In the genomic region with DNA sequence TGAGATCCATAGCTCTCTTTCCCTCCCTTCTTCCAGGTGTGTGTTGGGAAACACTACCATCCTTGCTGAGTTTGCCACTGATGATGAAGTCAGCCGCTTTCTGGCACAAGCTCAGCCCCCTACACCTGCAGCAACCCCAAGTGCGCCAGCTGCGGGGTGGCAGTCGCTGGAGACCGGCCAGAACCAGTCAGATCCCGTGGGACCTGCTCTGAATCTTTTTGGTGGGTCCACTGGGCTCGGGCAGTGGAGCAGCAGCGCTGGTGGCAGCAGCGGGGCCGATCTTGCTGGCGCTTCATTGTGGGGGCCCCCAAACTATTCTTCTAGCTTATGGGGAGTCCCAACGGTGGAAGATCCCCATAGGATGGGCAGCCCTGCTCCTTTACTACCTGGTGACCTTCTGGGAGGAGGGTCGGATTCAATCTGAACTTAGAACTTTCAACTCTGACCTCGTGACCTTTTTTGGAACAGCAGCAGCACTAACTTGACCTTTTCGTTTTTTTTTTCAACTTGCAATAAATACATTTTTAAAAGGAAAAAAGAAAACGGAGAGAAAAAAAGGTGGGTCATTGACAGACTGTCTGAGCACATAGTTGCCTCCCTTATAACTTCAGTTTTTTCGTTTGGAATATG, we compare ENCODE assay signal across 27 cellular contexts. TPM values are rescaled to one million over a fixed set of nuclear protein-coding genes. Genes with fewer than 3 reads are reported as not detected.
DNase-seq lines count a peak whose midpoint lies in the region; ATAC-seq, FAIRE-seq and TF ChIP-seq lines count a peak whose summit lies in the region.
"Had no signal": no experiment of that assay in that cellular context is flagged by ENCODE, and none has a peak within 500 bp of the region (broad histone marks: within the 10 kb centered on the region; RNA-seq: fewer than 3 reads in every experiment).

No MANE protein-coding gene starts in this region.

- CTCF ChIA-PET in CD4-positive, alpha-beta memory T cell (lab: Charles Lee; ENCODE audit: partially characterized antibody): interaction anchor here (1.2 to 10.3 kb wide), 3 partner anchors 11 to 80 kb away, joined by 3 to 123 read pairs (median 4); a partner anchor contains a TSS
- CTCF ChIA-PET in activated CD8-positive, alpha-beta memory T cell treated with anti-CD3 and anti-CD28 coated beads, Interleukin-2, amount 10 ng/mL, durations not matched to agents 7 days and 5 days (lab: Charles Lee): interaction anchor here (1.4 to 2.7 kb wide), 3 partner anchors 14 to 25 kb away, joined by 3 to 19 read pairs (median 4); a partner anchor contains a TSS

- ATAC-seq in CD4-positive, CD25-positive, alpha-beta regulatory T cell (ENCODE audit: low read depth in 2 of 2): no peak
- no peak for ATAC-seq in activated CD8-positive, alpha-beta memory T cell treated with anti-CD3 and anti-CD28 coated beads, Interleukin-2, amount 10 ng/mL, durations not matched to agents 7 days and 5 days
- no peak for ATAC-seq in pancreas
- ATAC-seq: activated CD4-positive, CD25-positive, alpha-beta regulatory T cell treated with anti-CD3 and anti-CD28 coated beads, Interleukin-2, amount 50 U/mL, for 24 hours; esophagus mucosa; HCT116; left ventricle myocardium superior; SK-N-SH treated with all-trans-retinoic acid at 6 μM for 48 hours; stimulated activated memory B cell treated with anti-CD40 and anti-IgM and Interleukin-4, amounts not matched to agents 10 μg/mL and 1 μg/mL and 100 μg/mL, for 72 hours had no signal

- no peaks in the 10 kb centered on the region for H3K27me3 ChIP-seq in CD4-positive, CD25-positive, alpha-beta regulatory T cell (ENCODE audit: control insufficient read depth, insufficient read depth, low read length)
- no peaks in the 10 kb centered on the region for H3K27me3 ChIP-seq in CD4-positive, alpha-beta memory T cell (ENCODE audit: insufficient read depth, low read length)
- H3K27me3 ChIP-seq in muscle layer of colon (ENCODE audit: control insufficient read depth in 1 of 2, insufficient read depth in 2 of 2, low read length in 2 of 2) (no peaks in the 10 kb centered on the region), pancreas (no peaks in the 10 kb centered on the region)

- 84 to 91% methylated on average over 17 of the region's 17 CpGs for WGBS in pancreas, 2 donors

- H3K4me1 Mint-ChIP-seq in CD4-positive, CD25-positive, alpha-beta regulatory T cell: peaks cover 22 to 69% (median 37%) of the 10 kb centered on the region in 4 donors
- H3K4me1 Mint-ChIP-seq in CD4-positive, alpha-beta memory T cell: peaks cover 49 to 77% (median 70%) of the 10 kb centered on the region in 4 donors
- peaks cover 50% of the 10 kb centered on the region for H3K4me1 Mint-ChIP-seq in activated CD8-positive, alpha-beta memory T cell treated with anti-CD3 and anti-CD28 coated beads, Interleukin-2, amount 10 ng/mL, durations not matched to agents 7 days and 5 days

- peaks cover 43% of the 10 kb centered on the region for H3K4me1 ChIP-seq in CD4-positive, CD25-positive, alpha-beta regulatory T cell (ENCODE audit: control insufficient read depth, insufficient read depth, low read length, poor library complexity, severe bottlenecking)
- H3K4me1 ChIP-seq in CD4-positive, alpha-beta memory T cell (ENCODE audit: insufficient read depth, low read length): peaks cover 66% of the 10 kb centered on the region
- H3K4me1 ChIP-seq in muscle layer of colon (ENCODE audit: insufficient read depth, low read length) (peaks cover 17% of the 10 kb centered on the region), pancreas (no peaks in the 10 kb centered on the region)

- no peak for TF ChIP-seq CTCF in pancreas (IDR thresholded peaks at IDR 0.05)

- DNase-seq in CD4-positive, CD25-positive, alpha-beta regulatory T cell: no peak
- DNase-seq in CD4-positive, alpha-beta memory T cell: no peak
- no peak for DNase-seq in activated CD8-positive, alpha-beta memory T cell treated with anti-CD3 and anti-CD28 coated beads, Interleukin-2, amount 10 ng/mL, durations not matched to agents 7 days and 5 days
- DNase-seq in amygdala (lab: John Stamatoyannopoulos, UW): no peak
- no peak for DNase-seq in NCI-H2196 treated with DMSO at 0.1 percent for 48 hours (lab: John Stamatoyannopoulos, UW; ENCODE audit: unreplicated experiment)
- DNase-seq in pancreas: no peak
- DNase-seq: COR-L47; DMS79 treated with DMSO at 0.1 percent for 48 hours; effector CD4-positive, alpha-beta T cell; hypothalamus; Karpas-422; left ventricle myocardium superior; MV-4-11; NCI-H1694 treated with DMSO at 0.1 percent for 48 hours; NCI-H69 had no signal

- peak overlapping the region; percentile 84 to 92 (median 85) for H3K27ac Mint-ChIP-seq in CD4-positive, CD25-positive, alpha-beta regulatory T cell
- H3K27ac Mint-ChIP-seq in CD4-positive, alpha-beta memory T cell: peak overlapping the region; percentile 79 to 98 (median 95)
- H3K27ac Mint-ChIP-seq in activated CD8-positive, alpha-beta memory T cell treated with anti-CD3 and anti-CD28 coated beads, Interleukin-2, amount 10 ng/mL, durations not matched to agents 7 days and 5 days: peak overlapping the region; percentile 61
- H3K27ac Mint-ChIP-seq: progenitor cell of endocrine pancreas; stimulated activated memory B cell treated with anti-CD40 and anti-IgM and Interleukin-4, amounts not matched to agents 10 μg/mL and 1 μg/mL and 100 μg/mL, for 72 hours had no signal

- H3K27ac ChIP-seq in CD4-positive, CD25-positive, alpha-beta regulatory T cell (ENCODE audit: insufficient read depth, low read length, poor library complexity, severe bottlenecking): peak overlapping the region; percentile 82
- peak overlapping the region; percentile 48 for H3K27ac ChIP-seq in CD4-positive, alpha-beta memory T cell (ENCODE audit: low read depth, low read length)
- H3K27ac ChIP-seq in muscle layer of colon (ENCODE audit: low read depth, low read length) (peak overlapping the region; percentile 41), pancreas (no peak overlapping the region)

- H3K27me3 Mint-ChIP-seq in CD4-positive, CD25-positive, alpha-beta regulatory T cell: no peaks in the 10 kb centered on the region
- H3K27me3 Mint-ChIP-seq in CD4-positive, alpha-beta memory T cell: no peaks in the 10 kb centered on the region
- H3K27me3 Mint-ChIP-seq in activated CD8-positive, alpha-beta memory T cell treated with anti-CD3 and anti-CD28 coated beads, Interleukin-2, amount 10 ng/mL, durations not matched to agents 7 days and 5 days: no peaks in the 10 kb centered on the region
- H3K27me3 Mint-ChIP-seq: activated naive CD4-positive, alpha-beta T cell treated with anti-CD3 and anti-CD28 coated beads, Interleukin-2, amount 50 U/mL, for 24 hours; progenitor cell of endocrine pancreas; stimulated activated memory B cell treated with anti-CD40 and anti-IgM and Interleukin-4, amounts not matched to agents 10 μg/mL and 1 μg/mL and 100 μg/mL, for 72 hours had no signal

- POLR2A ChIA-PET in CD4-positive, alpha-beta memory T cell (lab: Charles Lee; ENCODE audit: partially characterized antibody): interaction anchor here (0.6 to 8.4 kb wide), 14 partner anchors 8 to 379 kb away, joined by 3 to 144 read pairs (median 4); a partner anchor contains a TSS

- H3K4me3 Mint-ChIP-seq in CD4-positive, CD25-positive, alpha-beta regulatory T cell: peak overlapping the region in 2 of 4 donors; percentile 29 to 78
- peak overlapping the region in 6 of 8 donors; percentile 39 to 85 (median 68) for H3K4me3 Mint-ChIP-seq in CD4-positive, alpha-beta memory T cell
- H3K4me3 Mint-ChIP-seq in activated CD8-positive, alpha-beta memory T cell treated with anti-CD3 and anti-CD28 coated beads, Interleukin-2, amount 10 ng/mL, durations not matched to agents 7 days and 5 days: no peak overlapping the region
- H3K4me3 Mint-ChIP-seq: neural crest cell; stimulated activated memory B cell treated with anti-CD40 and anti-IgM and Interleukin-4, amounts not matched to agents 10 μg/mL and 1 μg/mL and 100 μg/mL, for 72 hours had no signal

- H3K4me3 ChIP-seq in CD4-positive, CD25-positive, alpha-beta regulatory T cell (ENCODE audit: low read depth, low read length): no peak overlapping the region
- no peak overlapping the region for H3K4me3 ChIP-seq in CD4-positive, alpha-beta memory T cell (ENCODE audit: low read length in 2 of 2)
- H3K4me3 ChIP-seq in muscle layer of colon (ENCODE audit: low read depth in 1 of 2, low read length in 2 of 2) (no peak overlapping the region), pancreas (no peak overlapping the region)

- intact Hi-C loops in CD4-positive, alpha-beta memory T cell (cut with micrococcal nuclease): no loop called here
- intact Hi-C loops in pancreas (cut with DNase I): no loop called here

- H3K9me3 ChIP-seq in CD4-positive, CD25-positive, alpha-beta regulatory T cell (ENCODE audit: control insufficient read depth in 2 of 2, low read length in 2 of 2): no peaks in the 10 kb centered on the region
- no peaks in the 10 kb centered on the region for H3K9me3 ChIP-seq in CD4-positive, alpha-beta memory T cell (ENCODE audit: control insufficient read depth in 1 of 2, low read length in 2 of 2)
- H3K9me3 ChIP-seq in muscle layer of colon (ENCODE audit: low read length) (no peaks in the 10 kb centered on the region), pancreas (no peaks in the 10 kb centered on the region)

- H3K9me3 Mint-ChIP-seq in CD4-positive, CD25-positive, alpha-beta regulatory T cell: peaks cover 0 to 2% (median 0%) of the 10 kb centered on the region in 7 donors
- peaks cover 0 to 3% (median 0%) of the 10 kb centered on the region in 8 donors for H3K9me3 Mint-ChIP-seq in CD4-positive, alpha-beta memory T cell
- H3K9me3 Mint-ChIP-seq in activated CD8-positive, alpha-beta memory T cell treated with anti-CD3 and anti-CD28 coated beads, Interleukin-2, amount 10 ng/mL, durations not matched to agents 7 days and 5 days (ENCODE audit: low read depth): no peaks in the 10 kb centered on the region
- H3K9me3 Mint-ChIP-seq: activated naive CD4-positive, alpha-beta T cell treated with anti-CD3 and anti-CD28 coated beads, Interleukin-2, amount 50 U/mL, for 24 hours; neural crest cell; stimulated activated memory B cell treated with anti-CD40 and anti-IgM and Interleukin-4, amounts not matched to agents 10 μg/mL and 1 μg/mL and 100 μg/mL, for 72 hours had no signal

- no peak for FAIRE-seq in pancreas (lab: Jason Lieb, UNC)
- FAIRE-seq: frontal cortex, GM12891, HTR-8/SVneo had no signal

- no peak overlapping the region for H3K9ac ChIP-seq in muscle layer of colon (ENCODE audit: low read length)

- peaks cover 42% of the 10 kb centered on the region for H3K36me3 Mint-ChIP-seq in CD4-positive, CD25-positive, alpha-beta regulatory T cell
- H3K36me3 Mint-ChIP-seq in CD4-positive, alpha-beta memory T cell: peaks cover 42 to 57% of the 10 kb centered on the region in 2 donors
- peaks cover 52% of the 10 kb centered on the region for H3K36me3 Mint-ChIP-seq in activated CD8-positive, alpha-beta memory T cell treated with anti-CD3 and anti-CD28 coated beads, Interleukin-2, amount 10 ng/mL, durations not matched to agents 7 days and 5 days

- peaks cover 45% of the 10 kb centered on the region for H3K36me3 ChIP-seq in CD4-positive, CD25-positive, alpha-beta regulatory T cell (ENCODE audit: control insufficient read depth, insufficient read depth, low read length)
- H3K36me3 ChIP-seq in CD4-positive, alpha-beta memory T cell (ENCODE audit: insufficient read depth, low read length): peaks cover 29% of the 10 kb centered on the region
- H3K36me3 ChIP-seq in muscle layer of colon (ENCODE audit: insufficient read depth, low read length) (peaks cover 43% of the 10 kb centered on the region), pancreas (peaks cover 2 to 35% (median 15%) of the 10 kb centered on the region in 3 donors)

RNA-seq across cellular contexts. Expression of a gene that starts 23.4 kb away (rescaled TPM):
- 66.5 TPM for total RNA-seq in CD4-positive, CD25-positive, alpha-beta regulatory T cell
- 100 to 1,000 TPM; 122 to 134 (median 130) TPM for polyA plus RNA-seq in CD4-positive, CD25-positive, alpha-beta regulatory T cell
- 10 to 100 TPM; 63.3 to 81.1 TPM for total RNA-seq in CD4-positive, alpha-beta memory T cell
- polyA plus RNA-seq in CD4-positive, alpha-beta memory T cell: 100 to 1,000 TPM; 138 to 199 TPM
- 100 to 1,000 TPM in 1 of 2 experiments, 10 to 100 TPM in 1; 98.3 to 109 TPM for total RNA-seq in activated CD8-positive, alpha-beta memory T cell treated with anti-CD3 and anti-CD28 coated beads, Interleukin-2, amount 10 ng/mL, durations not matched to agents 7 days and 5 days
- 10 to 100 TPM; 18.9 to 35.7 (median 25.1) TPM for total RNA-seq in pancreas
- 10 to 100 TPM; 23.6 to 31.5 TPM for polyA plus RNA-seq in pancreas

RNA-seq across cellular contexts. Expression of a gene that starts 47.5 kb away (rescaled TPM):
- 83.3 TPM for total RNA-seq in CD4-positive, CD25-positive, alpha-beta regulatory T cell
- 10 to 100 TPM; 26.8 to 35.6 (median 31.1) TPM for polyA plus RNA-seq in CD4-positive, CD25-positive, alpha-beta regulatory T cell
- total RNA-seq in CD4-positive, alpha-beta memory T cell: 10 to 100 TPM; 87.5 to 90.0 TPM
- 10 to 100 TPM; 30.5 to 58.2 TPM for polyA plus RNA-seq in CD4-positive, alpha-beta memory T cell
- 10 to 100 TPM; 57.6 to 86.3 TPM for total RNA-seq in activated CD8-positive, alpha-beta memory T cell treated with anti-CD3 and anti-CD28 coated beads, Interleukin-2, amount 10 ng/mL, durations not matched to agents 7 days and 5 days
- 10 to 100 TPM; 57.1 to 94.0 (median 66.7) TPM for total RNA-seq in pancreas
- 100 to 1,000 TPM; 191 to 215 TPM for polyA plus RNA-seq in pancreas

Comparison
In these comparisons a context has a peak if more than half of its experiments do, and no peak if none do; other contexts are left out.
1. H3K27ac ChIP-seq: peak in CD4-positive, CD25-positive, alpha-beta regulatory T cell (single experiment), CD4-positive, alpha-beta memory T cell (single experiment) and muscle layer of colon (single experiment); none in pancreas (0 of 4).
2. Peak in every context shown above with its lines, with median percentiles within 50 percentile points of each other: H3K27ac Mint-ChIP-seq.